In the genomic region with DNA sequence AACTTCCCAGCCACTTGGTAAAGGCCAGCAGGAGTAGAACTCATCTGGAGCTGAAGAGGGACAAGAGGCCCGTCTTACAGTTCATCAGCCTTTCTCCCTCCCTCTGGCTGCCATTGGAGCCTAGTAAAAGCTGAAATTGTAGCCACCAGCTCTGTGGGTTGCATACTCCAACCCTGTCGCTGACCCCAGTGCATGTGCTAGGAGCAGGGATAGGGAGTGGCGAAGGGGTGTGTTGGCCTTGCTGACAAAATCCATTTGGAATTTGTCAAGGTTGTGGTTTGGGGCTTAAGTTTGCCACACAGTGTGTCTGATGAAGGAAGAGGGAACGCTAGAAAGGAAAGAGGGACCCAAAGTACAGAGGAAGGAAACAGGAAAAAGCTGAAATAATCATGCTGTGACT, we compare ENCODE assay signal across 1 cellular context.
TF ChIP-seq lines count a peak whose summit lies in the region.

No MANE protein-coding gene starts in this region.

TF ChIP-seq in IMR-90, 13 proteins besides CTCF, POLR2A, EP300 and RAD21:
- TF ChIP-seq MAFK (IDR thresholded peaks at IDR 0.05; ENCODE audit: low read depth, low read length) (no peak), BHLHE40 (IDR thresholded peaks at IDR 0.05; ENCODE audit: low read depth, low read length) (no peak), CHD1 (IDR thresholded peaks at IDR 0.05; ENCODE audit: low read depth, low read length) (no peak), FOS (IDR thresholded peaks at IDR 0.05; ENCODE audit: low read depth, low read length) (no peak), CEBPB (IDR thresholded peaks at IDR 0.05; ENCODE audit: low read depth, low read length) (no peak), MAZ (IDR thresholded peaks at IDR 0.05; ENCODE audit: borderline replicate concordance, low read depth, low read length) (no peak), MXI1 (IDR thresholded peaks at IDR 0.05; ENCODE audit: borderline replicate concordance, low read depth, low read length) (no peak), RCOR1 (IDR thresholded peaks at IDR 0.05; ENCODE audit: insufficient replicate concordance, low read length) (no peak), RFX5 (IDR thresholded peaks at IDR 0.05; ENCODE audit: low read depth, low read length) (no peak), NFE2L2 (IDR thresholded peaks at IDR 0.05; ENCODE audit: low read depth, low read length) (no peak), SMC3 (IDR thresholded peaks at IDR 0.05; ENCODE audit: low read depth, low read length) (no peak)
- TF ChIP-seq, protein P1, sequence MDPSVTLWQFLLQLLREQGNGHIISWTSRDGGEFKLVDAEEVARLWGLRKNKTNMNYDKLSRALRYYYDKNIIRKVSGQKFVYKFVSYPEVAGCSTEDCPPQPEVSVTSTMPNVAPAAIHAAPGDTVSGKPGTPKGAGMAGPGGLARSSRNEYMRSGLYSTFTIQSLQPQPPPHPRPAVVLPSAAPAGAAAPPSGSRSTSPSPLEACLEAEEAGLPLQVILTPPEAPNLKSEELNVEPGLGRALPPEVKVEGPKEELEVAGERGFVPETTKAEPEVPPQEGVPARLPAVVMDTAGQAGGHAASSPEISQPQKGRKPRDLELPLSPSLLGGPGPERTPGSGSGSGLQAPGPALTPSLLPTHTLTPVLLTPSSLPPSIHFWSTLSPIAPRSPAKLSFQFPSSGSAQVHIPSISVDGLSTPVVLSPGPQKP (IDR thresholded peaks at IDR 0.05; ENCODE audit: borderline replicate concordance, low read depth, low read length): no peak
- TF ChIP-seq, protein P2, sequence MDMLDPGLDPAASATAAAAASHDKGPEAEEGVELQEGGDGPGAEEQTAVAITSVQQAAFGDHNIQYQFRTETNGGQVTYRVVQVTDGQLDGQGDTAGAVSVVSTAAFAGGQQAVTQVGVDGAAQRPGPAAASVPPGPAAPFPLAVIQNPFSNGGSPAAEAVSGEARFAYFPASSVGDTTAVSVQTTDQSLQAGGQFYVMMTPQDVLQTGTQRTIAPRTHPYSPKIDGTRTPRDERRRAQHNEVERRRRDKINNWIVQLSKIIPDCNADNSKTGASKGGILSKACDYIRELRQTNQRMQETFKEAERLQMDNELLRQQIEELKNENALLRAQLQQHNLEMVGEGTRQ (IDR thresholded peaks at IDR 0.05; ENCODE audit: low read depth, low read length): no peak
